16 cellular contexts compared by ENCODE assay signal in the genomic region with DNA sequence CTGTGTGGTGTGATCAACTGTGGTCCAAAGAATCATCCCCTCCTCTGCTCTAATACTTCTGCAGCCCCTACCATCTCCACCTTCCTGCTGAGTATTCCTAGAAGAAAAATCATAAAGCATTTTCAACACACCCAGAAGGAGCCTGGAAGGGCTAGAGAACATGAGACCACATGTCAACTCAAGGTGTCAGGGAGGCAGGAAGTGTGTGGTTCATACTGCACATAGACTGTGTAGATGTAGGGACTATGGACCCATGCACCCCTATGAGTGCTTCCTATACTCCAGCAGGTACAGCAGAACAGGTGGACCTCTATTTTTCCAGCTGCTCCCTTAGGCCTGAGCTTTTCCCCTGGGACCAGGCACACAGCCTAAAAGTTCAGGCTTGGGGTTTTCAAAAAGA.
"Had no signal": no experiment of that assay in that cellular context is flagged by ENCODE, and none has a peak within 500 bp of the region (broad histone marks: within the 10 kb centered on the region; RNA-seq: fewer than 3 reads in every experiment).

No MANE protein-coding gene starts in this region.

- ATAC-seq: esophagus mucosa; stimulated activated naive B cell treated with anti-CD40 and anti-IgM and Interleukin-4, amounts not matched to agents 10 μg/mL and 1 μg/mL and 100 μg/mL, for 72 hours had no signal

- H3K27me3 Mint-ChIP-seq: activated T-cell treated with anti-CD3 and anti-CD28 coated beads, Interleukin-2, amount 50 U/mL, for 24 hours had no signal

- H3K4me1 ChIP-seq: uterus had no signal

- H3K4me3 Mint-ChIP-seq: activated CD4-positive, alpha-beta T cell treated with anti-CD3 and anti-CD28 coated beads, Interleukin-2, amount 10 ng/mL, durations not matched to agents 24 days and 14 days; activated T-cell treated with anti-CD3 and anti-CD28 coated beads, Interleukin-2, amount 50 U/mL, for 24 hours; stimulated activated naive B cell treated with anti-CD40 and anti-IgM and Interleukin-4, amounts not matched to agents 10 μg/mL and 1 μg/mL and 100 μg/mL, for 72 hours had no signal

- H3K27ac ChIP-seq: adrenal gland, cardiac muscle cell, colonic mucosa, tibial artery, uterus had no signal

- DNase-seq: activated CD4-positive, alpha-beta T cell treated with anti-CD3 and anti-CD28 coated beads, Interleukin-2, amount 10 ng/mL, durations not matched to agents 24 days and 14 days; activated CD4-positive, CD25-positive, alpha-beta regulatory T cell; activated gamma-delta T cell; activated T-cell treated with anti-CD3 and anti-CD28 coated beads, Interleukin-2, amount 50 U/mL, for 24 hours; adrenal gland; colonic mucosa; islet precursor cell; midbrain; posterior cingulate gyrus; retina; stimulated activated CD4-positive, alpha-beta T cell treated with anti-CD3 and anti-CD28 coated beads, Interleukin-2, amount 100 ng/mL, for 48 hours; stimulated activated naive B cell treated with anti-CD40 and anti-IgM and Interleukin-4, amounts not matched to agents 10 μg/mL and 1 μg/mL and 100 μg/mL, for 72 hours; tibial artery; uterus had no signal

- H3K36me3 ChIP-seq: adrenal gland, cardiac muscle cell, colonic mucosa, tibial artery, uterus had no signal

- H3K27ac Mint-ChIP-seq: activated CD4-positive, alpha-beta T cell treated with anti-CD3 and anti-CD28 coated beads, Interleukin-2, amount 10 ng/mL, durations not matched to agents 24 days and 14 days; activated T-cell treated with anti-CD3 and anti-CD28 coated beads, Interleukin-2, amount 50 U/mL, for 24 hours; stimulated activated naive B cell treated with anti-CD40 and anti-IgM and Interleukin-4, amounts not matched to agents 10 μg/mL and 1 μg/mL and 100 μg/mL, for 72 hours had no signal

- H3K9me3 ChIP-seq: adrenal gland, colonic mucosa, tibial artery, uterus had no signal

- H3K4me3 ChIP-seq: adrenal gland, cardiac muscle cell, colonic mucosa, tibial artery, uterus had no signal

- H3K27me3 ChIP-seq: adrenal gland, colonic mucosa, tibial artery, uterus had no signal
